In the genomic region with DNA sequence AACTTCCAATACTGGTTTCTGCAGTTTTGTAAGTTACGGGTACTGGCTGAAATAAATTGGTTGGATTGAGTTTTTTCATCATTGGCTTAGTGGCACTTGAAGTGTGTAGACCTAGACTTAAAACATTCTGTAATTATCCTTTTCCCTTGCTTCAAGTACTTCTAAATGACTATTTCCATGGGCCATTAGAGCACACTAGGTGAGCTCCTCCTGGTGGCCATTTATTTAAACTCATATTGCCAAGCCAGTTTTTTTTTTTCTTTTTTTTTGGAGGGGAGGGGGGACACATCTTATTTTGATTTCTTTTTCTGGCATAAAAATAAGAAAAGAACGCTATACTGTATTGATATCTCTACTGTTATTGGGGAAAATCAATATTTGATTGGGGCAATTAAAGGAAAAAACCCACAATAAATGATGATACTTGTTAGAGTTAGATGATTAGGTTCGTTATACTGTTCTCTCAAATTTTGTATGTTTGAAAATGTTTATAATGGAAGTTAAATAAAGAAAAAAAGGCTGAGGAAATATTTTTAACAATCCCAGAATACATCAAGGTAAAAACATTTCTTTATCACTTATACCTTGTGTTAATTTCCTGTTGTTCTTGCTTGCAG, we compare ENCODE assay signal across 8 cellular contexts.
A peak's percentile ranks its signal among the peaks of the same experiment; 100 is the strongest.
DNase-seq lines count a peak whose midpoint lies in the region; ATAC-seq and TF ChIP-seq lines count a peak whose summit lies in the region.

No MANE protein-coding gene starts in this region.

- TF ChIP-seq CTCF in OCI-LY3 (IDR thresholded peaks at IDR 0.05; ENCODE audit: low read depth, low read length) (peak; percentile 84), nephron progenitor cell (IDR thresholded peaks at IDR 0.05) (peak; percentile 67)

- peak; percentile 63 for ATAC-seq in effector memory CD8-positive, alpha-beta T cell (replicated peaks)
- ATAC-seq in GM18520 (IDR thresholded peaks at IDR 0.05; ENCODE audit: unreplicated experiment) (no peak), GM18909 (IDR thresholded peaks at IDR 0.05; ENCODE audit: poor library complexity, unreplicated experiment) (no peak), GM21526 (IDR thresholded peaks at IDR 0.05; ENCODE audit: low FRiP score, unreplicated experiment) (no peak)

- H3K27me3 Mint-ChIP-seq in effector memory CD8-positive, alpha-beta T cell, result no peaks in the 10 kb centered on the region
- no peaks in the 10 kb centered on the region for H3K27me3 Mint-ChIP-seq in nephron progenitor cell (ENCODE audit: low read depth, poor library complexity)

- H3K4me1 Mint-ChIP-seq in effector memory CD8-positive, alpha-beta T cell (ENCODE audit: low read depth in 2 of 2), result no peaks in the 10 kb centered on the region
- no peaks in the 10 kb centered on the region for H3K4me1 Mint-ChIP-seq in nephron progenitor cell

- DNase-seq in EL (peak; percentile 47), HT1080 (ENCODE audit: low read depth) (peak; percentile 38), nephron progenitor cell (no peak)
- no peak for DNase-seq in effector memory CD8-positive, alpha-beta T cell

- no peaks in the 10 kb centered on the region for H3K27me3 ChIP-seq in OCI-LY3 (ENCODE audit: low read depth, low read length)

- peak overlapping the region; percentile 4 for H3K4me2 ChIP-seq in OCI-LY3 (ENCODE audit: low read length)

- peaks cover 11% of the 10 kb centered on the region for H3K4me1 ChIP-seq in OCI-LY3 (ENCODE audit: low read length)

- no peaks in the 10 kb centered on the region for H3K9me3 Mint-ChIP-seq in effector memory CD8-positive, alpha-beta T cell
- no peaks in the 10 kb centered on the region for H3K9me3 Mint-ChIP-seq in nephron progenitor cell

- H4K20me1 ChIP-seq in OCI-LY3 (ENCODE audit: insufficient read depth, low read length), result no peaks in the 10 kb centered on the region

- H2AFZ ChIP-seq in OCI-LY3 (ENCODE audit: low read depth, low read length), result no peak overlapping the region

- no peak overlapping the region for H3K4me3 Mint-ChIP-seq in effector memory CD8-positive, alpha-beta T cell
- no peak overlapping the region for H3K4me3 Mint-ChIP-seq in nephron progenitor cell

- no peaks in the 10 kb centered on the region for H3K79me2 ChIP-seq in OCI-LY3 (ENCODE audit: low read length)

- H3K9me3 ChIP-seq in OCI-LY3 (ENCODE audit: insufficient read depth, low read length), result no peaks in the 10 kb centered on the region

- H3K27ac ChIP-seq in OCI-LY3 (ENCODE audit: low read length), result no peak overlapping the region

- no peak overlapping the region for H3K27ac Mint-ChIP-seq in effector memory CD8-positive, alpha-beta T cell
- peak overlapping the region; percentile 43 for H3K27ac Mint-ChIP-seq in nephron progenitor cell

- H3K9ac ChIP-seq in OCI-LY3 (ENCODE audit: low read length), result no peak overlapping the region

- H3K36me3 ChIP-seq in OCI-LY3 (replicated peaks; ENCODE audit: low read depth, low read length), result peaks cover 4% of the 10 kb centered on the region

- H3K36me3 Mint-ChIP-seq in effector memory CD8-positive, alpha-beta T cell (ENCODE audit: insufficient read depth), result peaks cover 18% of the 10 kb centered on the region
- peaks cover 43% of the 10 kb centered on the region for H3K36me3 Mint-ChIP-seq in nephron progenitor cell (ENCODE audit: low read depth)

- H3K4me3 ChIP-seq in OCI-LY3 (ENCODE audit: low read length), result no peak overlapping the region

Comparison
In these comparisons a context has a peak if more than half of its experiments do, and no peak if none do; other contexts are left out.
1. DNase-seq: peak in EL (single experiment) and HT1080 (single experiment); none in effector memory CD8-positive, alpha-beta T cell (0 of 3) and nephron progenitor cell (single experiment).